ENCODE assay signal across 6 cellular contexts in the genomic region with DNA sequence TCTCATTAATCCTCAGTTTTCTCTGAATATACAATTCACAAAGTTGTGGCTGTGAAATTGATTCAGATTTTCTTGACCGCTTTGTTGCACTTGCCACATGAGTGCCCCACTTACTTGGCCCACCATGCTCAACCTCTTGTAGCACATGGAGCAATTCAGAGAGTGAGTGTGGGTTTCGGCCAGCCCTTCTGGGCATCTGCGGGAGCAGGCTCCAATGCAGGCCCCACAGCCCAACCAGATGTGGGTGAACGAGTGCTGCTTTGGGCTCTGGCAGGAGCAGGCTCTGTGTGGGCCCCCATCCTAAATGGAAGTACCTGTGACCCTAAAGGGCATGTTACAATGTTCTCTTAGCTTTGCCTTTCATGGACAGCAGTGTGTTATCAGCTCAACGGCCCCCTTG.
"Had no signal": no experiment of that assay in that cellular context is flagged by ENCODE, and none has a peak within 500 bp of the region (broad histone marks: within the 10 kb centered on the region; RNA-seq: fewer than 3 reads in every experiment).

No MANE protein-coding gene starts in this region.

- H3K4me1 Mint-ChIP-seq: IgD-negative memory B cell had no signal

- H3K36me3 Mint-ChIP-seq: IgD-negative memory B cell had no signal

- H3K4me3 ChIP-seq: K562 had no signal

- FAIRE-seq: HepG2, HTR-8/SVneo, K562 had no signal

- H3K27ac Mint-ChIP-seq: IgD-negative memory B cell had no signal

- H3K27ac ChIP-seq: HL-60 had no signal

- DNase-seq: IMR-90 had no signal

- ATAC-seq: HepG2, K562 had no signal

- H3K4me3 Mint-ChIP-seq: IgD-negative memory B cell had no signal

- H3K27me3 Mint-ChIP-seq: IgD-negative memory B cell had no signal
